Comparison of ENCODE assay signal across 8 cellular contexts in genomic region chr5:10856646-10857332, GRCh38.
DNase-seq lines count a peak whose midpoint lies in the region; ATAC-seq and TF ChIP-seq lines count a peak whose summit lies in the region.

No MANE protein-coding gene starts in this region.

- TF ChIP-seq CTCF in fibroblast of mammary gland (conservative IDR thresholded peaks at IDR 0.05; ENCODE audit: control insufficient read depth, insufficient read depth, low read depth, low read length) (peak; percentile 82), neural crest cell (conservative IDR thresholded peaks at IDR 0.05) (peak; percentile 95)

- CTCF ChIA-PET in activated CD4-positive, alpha-beta T cell treated with anti-CD3 and anti-CD28 coated beads for 36 hours (lab: Charles Lee) = interaction anchor here (0.8 to 2.5 kb wide), 7 partner anchors 10 to 546 kb away, joined by 3 to 7 read pairs (median 4); no protein-coding TSS in a partner anchor

- peak; percentile 76 for DNase-seq in EL
- DNase-seq in activated CD4-positive, alpha-beta T cell treated with anti-CD3 and anti-CD28 coated beads for 36 hours = peak; percentile 60
- DNase-seq in fibroblast of mammary gland (ENCODE audit: low read depth) = peak; percentile 25
- DNase-seq in neural crest cell (ENCODE audit: low read depth, low spot score) = peak; percentile 87
- DNase-seq in DMS153 treated with DMSO at 0.1 percent for 48 hours (lab: John Stamatoyannopoulos, UW; ENCODE audit: unreplicated experiment) = no peak

- peak overlapping the region; percentile 68 for H3K27ac ChIP-seq in HUES48 (ENCODE audit: low read depth, low read length)

- H3K4me3 ChIP-seq in HUES48 (ENCODE audit: low read depth, low read length) (peak overlapping the region; percentile 28), fibroblast of mammary gland (ENCODE audit: control insufficient read depth, low read depth, low read length) (no peak overlapping the region)

- H3K27ac Mint-ChIP-seq in activated CD4-positive, alpha-beta T cell treated with anti-CD3 and anti-CD28 coated beads for 36 hours = no peak overlapping the region
- H3K27ac Mint-ChIP-seq in neural crest cell (ENCODE audit: unreplicated experiment) = peak overlapping the region; percentile 4

- no peak overlapping the region for H3K4me3 Mint-ChIP-seq in activated CD4-positive, alpha-beta T cell treated with anti-CD3 and anti-CD28 coated beads for 36 hours
- H3K4me3 Mint-ChIP-seq in neural crest cell = peak overlapping the region; percentile 50

- POLR2A ChIA-PET in activated CD4-positive, alpha-beta T cell treated with anti-CD3 and anti-CD28 coated beads for 36 hours (lab: Charles Lee) = no interaction called here

- H3K4me1 ChIP-seq in HUES48 (ENCODE audit: control insufficient read depth, insufficient read depth, low read length) = peaks cover 19% of the 10 kb centered on the region

- H3K9me3 Mint-ChIP-seq in activated CD4-positive, alpha-beta T cell treated with anti-CD3 and anti-CD28 coated beads for 36 hours (ENCODE audit: low read depth) = no peaks in the 10 kb centered on the region
- H3K9me3 Mint-ChIP-seq in neural crest cell = no peaks in the 10 kb centered on the region

- intact Hi-C loops in activated CD4-positive, alpha-beta T cell treated with anti-CD3 and anti-CD28 coated beads for 36 hours (cut with DNase I, micrococcal nuclease) = loop anchor here in 1 of 2 experiments (5.0 kb wide), 1 partner anchor 404 kb away; no protein-coding TSS in a partner anchor

- H3K9me3 ChIP-seq in HUES48 (ENCODE audit: control insufficient read depth, insufficient read depth, low read length) = no peaks in the 10 kb centered on the region

- ATAC-seq in activated CD4-positive, alpha-beta T cell treated with anti-CD3 and anti-CD28 coated beads for 36 hours = no peak
- no peak for ATAC-seq in activated CD4-positive, CD25-positive, alpha-beta regulatory T cell treated with anti-CD3 and anti-CD28 coated beads, Interleukin-2, amount 50 U/mL, for 24 hours
- no peak for ATAC-seq in GM18858 (IDR thresholded peaks at IDR 0.05; ENCODE audit: unreplicated experiment)

- peak overlapping the region; percentile 20; the same call in 1 of the 2 replicates for H3K9ac ChIP-seq in HUES48 (ENCODE audit: low read depth, low read length)

- no peaks in the 10 kb centered on the region for H3K36me3 ChIP-seq in HUES48 (ENCODE audit: control insufficient read depth, insufficient read depth, low read length)

- H3K4me1 Mint-ChIP-seq in activated CD4-positive, alpha-beta T cell treated with anti-CD3 and anti-CD28 coated beads for 36 hours = no peaks in the 10 kb centered on the region
- peaks cover 57% of the 10 kb centered on the region for H3K4me1 Mint-ChIP-seq in neural crest cell

- peaks cover 10% of the 10 kb centered on the region for H3K27me3 Mint-ChIP-seq in activated CD4-positive, alpha-beta T cell treated with anti-CD3 and anti-CD28 coated beads for 36 hours
- H3K27me3 Mint-ChIP-seq in neural crest cell (ENCODE audit: low read depth) = no peaks in the 10 kb centered on the region

- no peaks in the 10 kb centered on the region for H3K36me3 Mint-ChIP-seq in activated CD4-positive, alpha-beta T cell treated with anti-CD3 and anti-CD28 coated beads for 36 hours (ENCODE audit: low read depth)
- no peaks in the 10 kb centered on the region for H3K36me3 Mint-ChIP-seq in neural crest cell (ENCODE audit: low read depth)

- peaks cover 11% of the 10 kb centered on the region for H3K27me3 ChIP-seq in HUES48 (ENCODE audit: control insufficient read depth, insufficient read depth, low read length)
